In the genomic region with DNA sequence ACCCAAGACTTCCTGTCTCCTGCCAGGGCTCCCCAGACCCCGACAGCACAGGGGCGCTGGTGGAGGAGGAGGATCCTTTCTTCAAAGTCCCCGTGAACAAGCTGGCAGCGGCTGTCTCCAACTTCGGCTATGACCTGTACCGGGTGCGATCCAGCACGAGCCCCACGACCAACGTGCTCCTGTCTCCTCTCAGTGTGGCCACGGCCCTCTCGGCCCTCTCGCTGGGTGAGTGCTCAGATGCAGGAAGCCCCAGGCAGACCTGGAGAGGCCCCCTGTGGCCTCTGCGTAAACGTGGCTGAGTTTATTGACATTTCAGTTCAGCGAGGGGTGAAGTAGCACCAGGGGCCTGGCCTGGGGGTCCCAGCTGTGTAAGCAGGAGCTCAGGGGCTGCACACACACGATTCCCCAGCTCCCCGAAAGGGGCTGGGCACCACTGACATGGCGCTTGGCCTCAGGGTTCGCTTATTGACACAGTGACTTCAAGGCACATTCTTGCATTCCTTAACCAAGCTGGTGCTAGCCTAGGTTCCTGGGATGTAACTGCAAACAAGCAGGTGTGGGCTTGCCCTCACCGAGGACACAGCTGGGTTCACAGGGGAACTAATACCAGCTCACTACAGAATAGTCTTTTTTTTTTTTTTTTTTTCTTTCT, we compare ENCODE assay signal across 10 cellular contexts. TPM values are rescaled to one million over a fixed set of nuclear protein-coding genes. Genes with fewer than 3 reads are reported as not detected.
A peak's percentile ranks its signal among the peaks of the same experiment; 100 is the strongest.
DNase-seq lines count a peak whose midpoint lies in the region; ATAC-seq and TF ChIP-seq lines count a peak whose summit lies in the region.
"Had no signal": no experiment of that assay in that cellular context is flagged by ENCODE, and none has a peak within 500 bp of the region (broad histone marks: within the 10 kb centered on the region; RNA-seq: fewer than 3 reads in every experiment).

No MANE protein-coding gene starts in this region.

- no peak overlapping the region for H3K27ac Mint-ChIP-seq in activated CD4-positive, alpha-beta T cell treated with anti-CD3 and anti-CD28 coated beads, Interleukin-2, amount 10 ng/mL, durations not matched to agents 24 days and 14 days
- H3K27ac Mint-ChIP-seq in activated CD8-positive, alpha-beta T cell treated with anti-CD3 and anti-CD28 coated beads, Interleukin-2, amount 10 ng/mL, durations not matched to agents 7 days and 5 days = peak overlapping the region; percentile 64

- no peak overlapping the region for H3K4me3 ChIP-seq in iPS-20b (ENCODE audit: low read length)
- H3K4me3 ChIP-seq in suprapubic skin = no peak overlapping the region
- H3K4me3 ChIP-seq: testis had no signal

- H3K9me3 ChIP-seq in iPS-20b (ENCODE audit: insufficient read depth, low read depth, low read length) (no peaks in the 10 kb centered on the region), suprapubic skin (no peaks in the 10 kb centered on the region)
- H3K9me3 ChIP-seq: testis had no signal

- WGBS in suprapubic skin = 20% methylated on average over 14 of the region's 21 CpGs

- H3K9ac ChIP-seq in iPS-20b (ENCODE audit: low read depth, low read length) = peak overlapping the region; percentile 61

- H3K36me3 Mint-ChIP-seq in activated CD4-positive, alpha-beta T cell treated with anti-CD3 and anti-CD28 coated beads, Interleukin-2, amount 10 ng/mL, durations not matched to agents 24 days and 14 days (ENCODE audit: low read depth) = peaks cover 1% of the 10 kb centered on the region
- peaks cover 9% of the 10 kb centered on the region for H3K36me3 Mint-ChIP-seq in activated CD8-positive, alpha-beta T cell treated with anti-CD3 and anti-CD28 coated beads, Interleukin-2, amount 10 ng/mL, durations not matched to agents 7 days and 5 days (ENCODE audit: low read depth)

- no peaks in the 10 kb centered on the region for H3K9me3 Mint-ChIP-seq in activated CD4-positive, alpha-beta T cell treated with anti-CD3 and anti-CD28 coated beads, Interleukin-2, amount 10 ng/mL, durations not matched to agents 24 days and 14 days
- no peaks in the 10 kb centered on the region for H3K9me3 Mint-ChIP-seq in activated CD8-positive, alpha-beta T cell treated with anti-CD3 and anti-CD28 coated beads, Interleukin-2, amount 10 ng/mL, durations not matched to agents 7 days and 5 days (ENCODE audit: insufficient read depth)

- CTCF ChIA-PET in activated CD8-positive, alpha-beta T cell treated with anti-CD3 and anti-CD28 coated beads, Interleukin-2, amount 10 ng/mL, durations not matched to agents 7 days and 5 days (lab: Charles Lee) = interaction anchor here (1.0 to 2.5 kb wide), 5 partner anchors 22 to 101 kb away, joined by 3 to 18 read pairs (median 3); no protein-coding TSS in a partner anchor

- H3K36me3 ChIP-seq in iPS-20b (ENCODE audit: insufficient read depth, low read depth, low read length) (0 out of 2 replicates have a peak, but pooled peaks cover 3% of the 10 kb centered on the region), suprapubic skin (peaks cover 21% of the 10 kb centered on the region)

- no peaks in the 10 kb centered on the region for H3K27me3 Mint-ChIP-seq in activated CD4-positive, alpha-beta T cell treated with anti-CD3 and anti-CD28 coated beads, Interleukin-2, amount 10 ng/mL, durations not matched to agents 24 days and 14 days
- no peaks in the 10 kb centered on the region for H3K27me3 Mint-ChIP-seq in activated CD8-positive, alpha-beta T cell treated with anti-CD3 and anti-CD28 coated beads, Interleukin-2, amount 10 ng/mL, durations not matched to agents 7 days and 5 days (ENCODE audit: low read depth)

- H3K4me1 Mint-ChIP-seq in activated CD4-positive, alpha-beta T cell treated with anti-CD3 and anti-CD28 coated beads, Interleukin-2, amount 10 ng/mL, durations not matched to agents 24 days and 14 days = peaks cover 8% of the 10 kb centered on the region
- H3K4me1 Mint-ChIP-seq in activated CD8-positive, alpha-beta T cell treated with anti-CD3 and anti-CD28 coated beads, Interleukin-2, amount 10 ng/mL, durations not matched to agents 7 days and 5 days (ENCODE audit: low read depth) = peaks cover 25% of the 10 kb centered on the region

- peak; percentile 19 for DNase-seq in activated CD4-positive, alpha-beta T cell treated with anti-CD3 and anti-CD28 coated beads for 48 hours
- DNase-seq in activated CD4-positive, alpha-beta T cell treated with anti-CD3 and anti-CD28 coated beads, Interleukin-2, amount 10 ng/mL, durations not matched to agents 24 days and 14 days = no peak
- DNase-seq in activated CD8-positive, alpha-beta T cell treated with anti-CD3 and anti-CD28 coated beads, Interleukin-2, amount 10 ng/mL, durations not matched to agents 7 days and 5 days = peak; percentile 43
- DNase-seq in suprapubic skin (ENCODE audit: low spot score in 2 of 2) = no peak
- no peak for DNase-seq in NOMO-1 treated with DMSO at 0.1 percent for 48 hours (lab: John Stamatoyannopoulos, UW; ENCODE audit: unreplicated experiment)
- DNase-seq in NCI-H524 treated with DMSO at 0.1 percent for 48 hours (lab: John Stamatoyannopoulos, UW) = no peak
- no peak for DNase-seq in DMS114 treated with DMSO at 0.1 percent for 48 hours (lab: John Stamatoyannopoulos, UW; ENCODE audit: unreplicated experiment)
- DNase-seq: testis had no signal

- H3K27me3 ChIP-seq in iPS-20b (ENCODE audit: insufficient read depth, low read length) (no peaks in the 10 kb centered on the region), suprapubic skin (no peaks in the 10 kb centered on the region)
- H3K27me3 ChIP-seq: testis had no signal

- peaks cover 8% of the 10 kb centered on the region for H3K4me1 ChIP-seq in iPS-20b (ENCODE audit: insufficient read depth, low read length)
- H3K4me1 ChIP-seq in suprapubic skin = peaks cover 64% of the 10 kb centered on the region

- TF ChIP-seq POLR2A in suprapubic skin (IDR thresholded peaks at IDR 0.05) = no peak

- intact Hi-C loops in activated CD4-positive, alpha-beta T cell treated with anti-CD3 and anti-CD28 coated beads, Interleukin-2, amount 10 ng/mL, durations not matched to agents 24 days and 14 days (cut with micrococcal nuclease) = no loop called here

- no peak for TF ChIP-seq CTCF in suprapubic skin (IDR thresholded peaks at IDR 0.05)

- POLR2A ChIA-PET in activated CD8-positive, alpha-beta T cell treated with anti-CD3 and anti-CD28 coated beads, Interleukin-2, amount 10 ng/mL, durations not matched to agents 7 days and 5 days (lab: Charles Lee) = interaction anchor here (0.6 to 1.0 kb wide), 2 partner anchors 101 to 183 kb away, joined by 3 read pairs; no protein-coding TSS in a partner anchor

- no peak overlapping the region for H3K4me3 Mint-ChIP-seq in activated CD4-positive, alpha-beta T cell treated with anti-CD3 and anti-CD28 coated beads, Interleukin-2, amount 10 ng/mL, durations not matched to agents 24 days and 14 days
- peak overlapping the region; percentile 44 for H3K4me3 Mint-ChIP-seq in activated CD8-positive, alpha-beta T cell treated with anti-CD3 and anti-CD28 coated beads, Interleukin-2, amount 10 ng/mL, durations not matched to agents 7 days and 5 days

- H3K27ac ChIP-seq in iPS-20b (ENCODE audit: low read length) = peak overlapping the region; percentile 38
- H3K27ac ChIP-seq in suprapubic skin = peak overlapping the region; percentile 85
- H3K27ac ChIP-seq: testis, VCaP had no signal

- peak; percentile 64 for ATAC-seq in activated CD8-positive, alpha-beta T cell treated with anti-CD3 and anti-CD28 coated beads, Interleukin-2, amount 10 ng/mL, durations not matched to agents 7 days and 5 days

- no peak for TF ChIP-seq EP300 in suprapubic skin (IDR thresholded peaks at IDR 0.05)

RNA-seq across cellular contexts. Expression of a gene that starts 8.1 kb away (rescaled TPM):
- total RNA-seq in activated CD4-positive, alpha-beta T cell treated with anti-CD3 and anti-CD28 coated beads, Interleukin-2, amount 10 ng/mL, durations not matched to agents 24 days and 14 days = not detected in 2 replicates
- 1 to 10 TPM; 3.9 to 6.0 TPM for total RNA-seq in activated CD8-positive, alpha-beta T cell treated with anti-CD3 and anti-CD28 coated beads, Interleukin-2, amount 10 ng/mL, durations not matched to agents 7 days and 5 days
- total RNA-seq in suprapubic skin = 100 to 1,000 TPM; 146 to 256 (median 194) TPM

RNA-seq across cellular contexts. Expression of a gene that starts 27.3 kb away (rescaled TPM):
- total RNA-seq in activated CD4-positive, alpha-beta T cell treated with anti-CD3 and anti-CD28 coated beads, Interleukin-2, amount 10 ng/mL, durations not matched to agents 24 days and 14 days = 0.12 and 0.16 TPM in 2 replicates
- total RNA-seq in activated CD8-positive, alpha-beta T cell treated with anti-CD3 and anti-CD28 coated beads, Interleukin-2, amount 10 ng/mL, durations not matched to agents 7 days and 5 days = under 1 TPM; 0.16 to 0.31 TPM
- 1 to 10 TPM; 3.9 to 7.4 (median 5.9) TPM for total RNA-seq in suprapubic skin

RNA-seq across cellular contexts. Expression of a gene that starts 45.4 kb away (rescaled TPM):
- total RNA-seq in activated CD4-positive, alpha-beta T cell treated with anti-CD3 and anti-CD28 coated beads, Interleukin-2, amount 10 ng/mL, durations not matched to agents 24 days and 14 days = 17.6 and 18.3 TPM in 2 replicates
- total RNA-seq in activated CD8-positive, alpha-beta T cell treated with anti-CD3 and anti-CD28 coated beads, Interleukin-2, amount 10 ng/mL, durations not matched to agents 7 days and 5 days = 10 to 100 TPM; 29.4 to 30.8 TPM
- total RNA-seq in suprapubic skin = 10 to 100 TPM; 40.0 to 61.7 (median 51.3) TPM

RNA-seq across cellular contexts. Expression of a gene that starts 59.8 kb away (rescaled TPM):
- 27.1 and 30.7 TPM in 2 replicates for total RNA-seq in activated CD4-positive, alpha-beta T cell treated with anti-CD3 and anti-CD28 coated beads, Interleukin-2, amount 10 ng/mL, durations not matched to agents 24 days and 14 days
- total RNA-seq in activated CD8-positive, alpha-beta T cell treated with anti-CD3 and anti-CD28 coated beads, Interleukin-2, amount 10 ng/mL, durations not matched to agents 7 days and 5 days = 10 to 100 TPM; 40.3 to 41.7 TPM
- total RNA-seq in suprapubic skin = 10 to 100 TPM in 2 of 4 donors, 1 to 10 TPM in 2; 6.4 to 31.7 (median 14.3) TPM

RNA-seq across cellular contexts. Expression of a gene that starts 59.8 kb away (rescaled TPM):
- total RNA-seq in activated CD4-positive, alpha-beta T cell treated with anti-CD3 and anti-CD28 coated beads, Interleukin-2, amount 10 ng/mL, durations not matched to agents 24 days and 14 days = 0.07 and 0.14 TPM in 2 replicates
- total RNA-seq in activated CD8-positive, alpha-beta T cell treated with anti-CD3 and anti-CD28 coated beads, Interleukin-2, amount 10 ng/mL, durations not matched to agents 7 days and 5 days = under 1 TPM in 1 of 2 experiments, not detected in 1; 0.13 TPM
- 1 to 10 TPM; 2.2 to 4.6 (median 2.9) TPM for total RNA-seq in suprapubic skin

Comparison
In these comparisons a context has a peak if more than half of its experiments do, and no peak if none do; other contexts are left out.
1. DNase-seq: peak in activated CD4-positive, alpha-beta T cell treated with anti-CD3 and anti-CD28 coated beads for 48 hours (single experiment) and activated CD8-positive, alpha-beta T cell treated with anti-CD3 and anti-CD28 coated beads, Interleukin-2, amount 10 ng/mL, durations not matched to agents 7 days and 5 days (single experiment); none in activated CD4-positive, alpha-beta T cell treated with anti-CD3 and anti-CD28 coated beads, Interleukin-2, amount 10 ng/mL, durations not matched to agents 24 days and 14 days (single experiment), suprapubic skin (0 of 2), NOMO-1 treated with DMSO at 0.1 percent for 48 hours (single experiment), NCI-H524 treated with DMSO at 0.1 percent for 48 hours (single experiment) and DMS114 treated with DMSO at 0.1 percent for 48 hours (single experiment).
2. RNA of a gene that starts 8.1 kb away (total RNA-seq): 146 to 256 TPM in suprapubic skin; 3.9 to 6.0 TPM in activated CD8-positive, alpha-beta T cell treated with anti-CD3 and anti-CD28 coated beads, Interleukin-2, amount 10 ng/mL, durations not matched to agents 7 days and 5 days and not detected in activated CD4-positive, alpha-beta T cell treated with anti-CD3 and anti-CD28 coated beads, Interleukin-2, amount 10 ng/mL, durations not matched to agents 24 days and 14 days; every median in the first group is over 10 times any median in the second.